Comparison of ENCODE assay signal across 22 cellular contexts in genomic region chr3:62261800-62262199, GRCh38.
"Had no signal": no experiment of that assay in that cellular context is flagged by ENCODE, and none has a peak within 500 bp of the region (broad histone marks: within the 10 kb centered on the region; RNA-seq: fewer than 3 reads in every experiment).

No MANE protein-coding gene starts in this region.

- H3K27me3 ChIP-seq: esophagus muscularis mucosa, heart right ventricle, ovary, sigmoid colon, thyroid gland, upper lobe of left lung, vagina had no signal

- H3K4me3 ChIP-seq: esophagus muscularis mucosa, heart right ventricle, ovary, sigmoid colon, thyroid gland, upper lobe of left lung, vagina had no signal

- H3K9me3 ChIP-seq: esophagus muscularis mucosa, heart right ventricle, ovary, sigmoid colon, thyroid gland, upper lobe of left lung, vagina had no signal

- ATAC-seq: activated CD8-positive, alpha-beta T cell treated with anti-CD3 and anti-CD28 coated beads for 36 hours; activated naive CD4-positive, alpha-beta T cell treated with anti-CD3 and anti-CD28 coated beads, Interleukin-2, amount 50 U/mL, for 72 hours; stimulated activated memory B cell treated with anti-CD40 and anti-IgM and Interleukin-4, amounts not matched to agents 10 μg/mL and 1 μg/mL and 100 μg/mL, for 72 hours; stimulated activated naive CD8-positive, alpha-beta T cell treated with anti-CD3 and anti-CD28 coated beads, Interleukin-15, amount 100 ng/mL, for 72 hours had no signal

- H3K4me1 ChIP-seq: esophagus muscularis mucosa, sigmoid colon, upper lobe of left lung, vagina had no signal

- DNase-seq: activated CD4-positive, alpha-beta T cell treated with anti-CD3 and anti-CD28 coated beads for 1 hour; activated CD4-positive, alpha-beta T cell treated with anti-CD3 and anti-CD28 coated beads, Interleukin-2, amount 50 U/mL, for 1 hour; activated CD8-positive, alpha-beta T cell treated with anti-CD3 and anti-CD28 coated beads for 36 hours; activated T-cell treated with anti-CD3 and anti-CD28 coated beads, Interleukin-2, amount 50 U/mL, for 48 hours; anterior cingulate cortex; foreskin melanocyte; heart right ventricle; naive B cell; ovary; sigmoid colon; small intestine; stimulated activated CD4-positive, alpha-beta T cell treated with anti-CD3 and anti-CD28 coated beads, Interleukin-1b, Interleukin-23, amount 100 ng/mL, for 48 hours; stimulated activated CD4-positive, alpha-beta T cell treated with anti-CD3 and anti-CD28 coated beads, Interleukin-4, amount 100 ng/mL, for 4 hours; stimulated activated CD8-positive, alpha-beta memory T cell treated with anti-CD3 and anti-CD28 coated beads, Interleukin-4, amount 100 ng/mL, for 48 hours; stimulated activated naive CD8-positive, alpha-beta T cell treated with anti-CD3 and anti-CD28 coated beads, Interleukin-15, amount 100 ng/mL, for 72 hours; substantia nigra; thyroid gland; upper lobe of left lung had no signal

- H3K36me3 ChIP-seq: ovary, thyroid gland had no signal

- H3K27ac ChIP-seq: esophagus muscularis mucosa, ovary, sigmoid colon, thyroid gland, upper lobe of left lung, vagina had no signal
